1 cellular context compared by ENCODE assay signal in genomic region chr1:19596065-19596718, GRCh38.
A peak's percentile ranks its signal among the peaks of the same experiment; 100 is the strongest.
TF ChIP-seq lines count a peak whose summit lies in the region.

No MANE protein-coding gene starts in this region.

TF ChIP-seq in HEK293, 187 proteins besides CTCF, POLR2A, EP300 and RAD21 (continued from another document and continues in another):
- TF ChIP-seq PRDM10 (tag by site-specific recombination; IDR thresholded peaks at IDR 0.05) (peak; percentile 100), TSHZ1 (tag by site-specific recombination; IDR thresholded peaks at IDR 0.05; ENCODE audit: borderline replicate concordance) (peak; percentile 31; the same call in 1 of the 2 replicates), ZNF2 (tag by site-specific recombination; IDR thresholded peaks at IDR 0.05) (peak; percentile 61; the same call in 1 of the 2 replicates), ZNF140 (tag by site-specific recombination; IDR thresholded peaks at IDR 0.05) (no peak), ZNF335 (tag by site-specific recombination; conservative IDR thresholded peaks at IDR 0.05) (peak; percentile 98), ZNF184 (tag by site-specific recombination; IDR thresholded peaks at IDR 0.05) (no peak), HIC1 (tag by site-specific recombination; IDR thresholded peaks at IDR 0.05) (no peak), MEIS1 (CRISPR knock-in tag; IDR thresholded peaks at IDR 0.05; ENCODE audit: borderline replicate concordance) (no peak), ZNF132 (tag by site-specific recombination; IDR thresholded peaks at IDR 0.05; ENCODE audit: borderline replicate concordance) (no peak), ZNF223 (tag by site-specific recombination; IDR thresholded peaks at IDR 0.05) (no peak), PATZ1 (tag by site-specific recombination; IDR thresholded peaks at IDR 0.05) (no peak), REST (tag by site-specific recombination; IDR thresholded peaks at IDR 0.05) (no peak), FEZF1 (tag by site-specific recombination; IDR thresholded peaks at IDR 0.05) (peak; percentile 93), ZNF677 (tag by site-specific recombination; IDR thresholded peaks at IDR 0.05) (no peak), ZNF544 (tag by site-specific recombination; IDR thresholded peaks at IDR 0.05) (no peak), ZNF366 (tag by site-specific recombination; conservative IDR thresholded peaks at IDR 0.05) (peak; percentile 89), ZFP37 (tag by site-specific recombination; IDR thresholded peaks at IDR 0.05) (0 out of 2 replicates have a peak, but pooled peaks have one; percentile 53), BCL11A (tag by site-specific recombination; IDR thresholded peaks at IDR 0.05; ENCODE audit: low read depth) (peak; percentile 46; the same call in 1 of the 2 replicates), ZNF221 (tag by site-specific recombination; IDR thresholded peaks at IDR 0.05; ENCODE audit: borderline replicate concordance) (no peak), ZNF473 (tag by site-specific recombination; IDR thresholded peaks at IDR 0.05) (no peak), ZNF138 (tag by site-specific recombination; IDR thresholded peaks at IDR 0.05; ENCODE audit: borderline replicate concordance) (no peak), ZBTB48 (tag by site-specific recombination; IDR thresholded peaks at IDR 0.05) (no peak; the same call in 1 of the 2 replicates), ZNF157 (tag by site-specific recombination; IDR thresholded peaks at IDR 0.05) (no peak), ZNF645 (tag by site-specific recombination; IDR thresholded peaks at IDR 0.05) (no peak), ZNF404 (tag by site-specific recombination; IDR thresholded peaks at IDR 0.05) (no peak), ZNF549 (tag by site-specific recombination; IDR thresholded peaks at IDR 0.05) (no peak), KLF17 (tag by site-specific recombination; IDR thresholded peaks at IDR 0.05) (no peak), INSM2 (tag by site-specific recombination; IDR thresholded peaks at IDR 0.05) (peak; percentile 94), ZNF791 (tag by site-specific recombination; IDR thresholded peaks at IDR 0.05) (no peak), ZNF23 (tag by site-specific recombination; IDR thresholded peaks at IDR 0.05; ENCODE audit: borderline replicate concordance) (no peak), ZNF843 (tag by site-specific recombination; IDR thresholded peaks at IDR 0.05) (no peak), ZNF426 (tag by site-specific recombination; IDR thresholded peaks at IDR 0.05) (no peak), ZSCAN4 (tag by site-specific recombination; IDR thresholded peaks at IDR 0.05) (peak; percentile 53), ZNF202 (tag by site-specific recombination; IDR thresholded peaks at IDR 0.05; ENCODE audit: borderline replicate concordance) (no peak)
